14 cellular contexts compared by ENCODE assay signal in genomic region chr3:107242579-107242978, GRCh38.
DNase-seq lines count a peak whose midpoint lies in the region; ATAC-seq, FAIRE-seq and TF ChIP-seq lines count a peak whose summit lies in the region.
"Had no signal": no experiment of that assay in that cellular context is flagged by ENCODE, and none has a peak within 500 bp of the region (broad histone marks: within the 10 kb centered on the region; RNA-seq: fewer than 3 reads in every experiment).

No MANE protein-coding gene starts in this region.

- peak overlapping the region; percentile 53 for H3K4me3 Mint-ChIP-seq in CD4-positive, alpha-beta T cell
- H3K4me3 Mint-ChIP-seq in activated CD8-positive, alpha-beta memory T cell treated with anti-CD3 and anti-CD28 coated beads, Interleukin-2, amount 10 ng/mL, durations not matched to agents 7 days and 5 days: no peak overlapping the region
- no peak overlapping the region for H3K4me3 Mint-ChIP-seq in activated T-helper 2 cell treated with anti-CD3 and anti-CD28 coated beads, Interferon-gamma antibody, Interleukin-2, Interleukin-4, amounts not matched to agents 10 μg/mL and 5 μg/mL and 100 μg/mL, durations not matched to agents 14 hours and 24 hours and 36 hours (ENCODE audit: low read depth)

- no peaks in the 10 kb centered on the region for H3K9me3 ChIP-seq in CD4-positive, alpha-beta T cell (ENCODE audit: control insufficient read depth, low read length)
- H3K9me3 ChIP-seq in Loucy (ENCODE audit: insufficient read depth, low read depth, low read length) (no peaks in the 10 kb centered on the region), keratinocyte (ENCODE audit: control insufficient read depth, low read depth, low read length) (no peaks in the 10 kb centered on the region)

- FAIRE-seq in keratinocyte (lab: Jason Lieb, UNC) (peak; percentile 58), urothelium cell line (lab: Jason Lieb, UNC) (no peak)

- H3K27ac Mint-ChIP-seq in CD4-positive, alpha-beta T cell: no peak overlapping the region
- H3K27ac Mint-ChIP-seq in activated CD8-positive, alpha-beta memory T cell treated with anti-CD3 and anti-CD28 coated beads, Interleukin-2, amount 10 ng/mL, durations not matched to agents 7 days and 5 days: no peak overlapping the region
- no peak overlapping the region for H3K27ac Mint-ChIP-seq in activated T-helper 2 cell treated with anti-CD3 and anti-CD28 coated beads, Interferon-gamma antibody, Interleukin-2, Interleukin-4, amounts not matched to agents 10 μg/mL and 5 μg/mL and 100 μg/mL, durations not matched to agents 14 hours and 24 hours and 36 hours

- no peak overlapping the region for H3K9ac ChIP-seq in Loucy (ENCODE audit: low read depth, low read length, poor library complexity, severe bottlenecking)
- H3K9ac ChIP-seq in keratinocyte (ENCODE audit: control insufficient read depth, extremely low read depth, insufficient read depth, low read length): no peak overlapping the region

- DNase-seq in CD4-positive, alpha-beta T cell: no peak
- DNase-seq in SK-MEL-5 (ENCODE audit: low read depth, low spot score) (peak; percentile 68), keratinocyte (ENCODE audit: low read depth, low spot score) (no peak), caudate nucleus (lab: John Stamatoyannopoulos, UW) (no peak), urothelium cell line (ENCODE audit: low spot score) (no peak)
- no peak for DNase-seq in activated CD8-positive, alpha-beta memory T cell treated with anti-CD3 and anti-CD28 coated beads, Interleukin-2, amount 10 ng/mL, durations not matched to agents 7 days and 5 days
- no peak for DNase-seq in activated T-helper 2 cell treated with anti-CD3 and anti-CD28 coated beads, Interferon-gamma antibody, Interleukin-2, Interleukin-4, amounts not matched to agents 10 μg/mL and 5 μg/mL and 100 μg/mL, durations not matched to agents 14 hours and 24 hours and 36 hours (ENCODE audit: low spot score)
- DNase-seq: activated CD8-positive, alpha-beta memory T cell treated with anti-CD3 and anti-CD28 coated beads, Interleukin-2, amount 50 U/mL, for 4 hours; hippocampal formation; NCI-H69; stimulated activated CD4-positive, alpha-beta T cell treated with anti-CD3 and anti-CD28 coated beads, Interleukin-4, amount 100 ng/mL, for 1 hour; T-helper 2 cell had no signal

- ATAC-seq in CD4-positive, alpha-beta T cell (ENCODE audit: poor library complexity): no peak
- ATAC-seq in activated CD8-positive, alpha-beta memory T cell treated with anti-CD3 and anti-CD28 coated beads, Interleukin-2, amount 10 ng/mL, durations not matched to agents 7 days and 5 days: no peak

- H3K4me1 ChIP-seq in Loucy (ENCODE audit: insufficient read depth, low read length, poor library complexity, severe bottlenecking) (peaks cover 28% of the 10 kb centered on the region), keratinocyte (ENCODE audit: control insufficient read depth, extremely low read depth, insufficient read depth, low read length) (peaks cover 10% of the 10 kb centered on the region)

- H2AFZ ChIP-seq in Loucy (ENCODE audit: low read length): no peak overlapping the region
- H2AFZ ChIP-seq in keratinocyte (ENCODE audit: control insufficient read depth, low read length): no peak overlapping the region

- H3K9me3 Mint-ChIP-seq in CD4-positive, alpha-beta T cell: no peaks in the 10 kb centered on the region
- no peaks in the 10 kb centered on the region for H3K9me3 Mint-ChIP-seq in activated CD8-positive, alpha-beta memory T cell treated with anti-CD3 and anti-CD28 coated beads, Interleukin-2, amount 10 ng/mL, durations not matched to agents 7 days and 5 days (ENCODE audit: low read depth)
- H3K9me3 Mint-ChIP-seq in activated T-helper 2 cell treated with anti-CD3 and anti-CD28 coated beads, Interferon-gamma antibody, Interleukin-2, Interleukin-4, amounts not matched to agents 10 μg/mL and 5 μg/mL and 100 μg/mL, durations not matched to agents 14 hours and 24 hours and 36 hours: no peaks in the 10 kb centered on the region

- intact Hi-C loops in CD4-positive, alpha-beta T cell (cut with DNase I, micrococcal nuclease): loop anchor here in 1 of 2 experiments (5.0 kb wide), 1 partner anchor 290 kb away; no protein-coding TSS in a partner anchor
- intact Hi-C loops in activated T-helper 2 cell treated with anti-CD3 and anti-CD28 coated beads, Interferon-gamma antibody, Interleukin-2, Interleukin-4, amounts not matched to agents 10 μg/mL and 5 μg/mL and 100 μg/mL, durations not matched to agents 14 hours and 24 hours and 36 hours (cut with micrococcal nuclease): no loop called here

- H3K4me3 ChIP-seq in Loucy (ENCODE audit: low read length, poor library complexity, severe bottlenecking) (no peak overlapping the region), keratinocyte (ENCODE audit: control insufficient read depth in 2 of 3, extremely low read depth in 1 of 3, insufficient read depth in 2 of 3, low read depth in 1 of 3, low read length in 3 of 3) (peak overlapping the region in 2 of 3 experiments; percentile 80 to 88)

- no peaks in the 10 kb centered on the region for H3K36me3 Mint-ChIP-seq in CD4-positive, alpha-beta T cell (ENCODE audit: low read depth)
- peaks cover 4% of the 10 kb centered on the region for H3K36me3 Mint-ChIP-seq in activated CD8-positive, alpha-beta memory T cell treated with anti-CD3 and anti-CD28 coated beads, Interleukin-2, amount 10 ng/mL, durations not matched to agents 7 days and 5 days
- H3K36me3 Mint-ChIP-seq in activated T-helper 2 cell treated with anti-CD3 and anti-CD28 coated beads, Interferon-gamma antibody, Interleukin-2, Interleukin-4, amounts not matched to agents 10 μg/mL and 5 μg/mL and 100 μg/mL, durations not matched to agents 14 hours and 24 hours and 36 hours (ENCODE audit: low read depth): no peaks in the 10 kb centered on the region

- no peak for TF ChIP-seq CTCF in CD4-positive, alpha-beta T cell (IDR thresholded peaks at IDR 0.05)
- TF ChIP-seq CTCF in Loucy (conservative IDR thresholded peaks at IDR 0.05; ENCODE audit: low read length) (no peak), keratinocyte (optimal IDR thresholded peaks at IDR 0.05 in 1 of 3, IDR thresholded peaks at IDR 0.05 in 1 of 3, conservative IDR thresholded peaks at IDR 0.05 in 1 of 3; ENCODE audit: extremely low read depth in 1 of 3, insufficient read depth in 2 of 3, low read length in 3 of 3) (no peak)

- in situ Hi-C loops in SK-MEL-5 (cut with HindIII; ENCODE audit: low pct_unique_long_range_greater_than_20kb, low sequenced_read_pairs): no loop called here

- dilution Hi-C loops in keratinocyte (cut with MboI; ENCODE audit: extremely low pct_ligation_motif_present, low sequenced_read_pairs): no loop called here

- CTCF ChIA-PET in CD4-positive, alpha-beta T cell (lab: Charles Lee): no interaction called here
- CTCF ChIA-PET in activated CD8-positive, alpha-beta memory T cell treated with anti-CD3 and anti-CD28 coated beads, Interleukin-2, amount 10 ng/mL, durations not matched to agents 7 days and 5 days (lab: Charles Lee): no interaction called here

- H3K4me2 ChIP-seq in Loucy (ENCODE audit: low read depth, low read length, poor library complexity, severe bottlenecking) (peak overlapping the region; percentile 98), keratinocyte (ENCODE audit: control insufficient read depth, extremely low read depth, insufficient read depth, low read depth, low read length) (peak overlapping the region; percentile 79)

- H3K4me1 Mint-ChIP-seq in CD4-positive, alpha-beta T cell (ENCODE audit: low read depth): peaks cover 13% of the 10 kb centered on the region
- H3K4me1 Mint-ChIP-seq in activated CD8-positive, alpha-beta memory T cell treated with anti-CD3 and anti-CD28 coated beads, Interleukin-2, amount 10 ng/mL, durations not matched to agents 7 days and 5 days: peaks cover 19% of the 10 kb centered on the region
- H3K4me1 Mint-ChIP-seq in activated T-helper 2 cell treated with anti-CD3 and anti-CD28 coated beads, Interferon-gamma antibody, Interleukin-2, Interleukin-4, amounts not matched to agents 10 μg/mL and 5 μg/mL and 100 μg/mL, durations not matched to agents 14 hours and 24 hours and 36 hours (ENCODE audit: low read depth): peaks cover 11% of the 10 kb centered on the region

- peaks cover 7% of the 10 kb centered on the region for H3K27me3 Mint-ChIP-seq in CD4-positive, alpha-beta T cell
- H3K27me3 Mint-ChIP-seq in activated CD8-positive, alpha-beta memory T cell treated with anti-CD3 and anti-CD28 coated beads, Interleukin-2, amount 10 ng/mL, durations not matched to agents 7 days and 5 days: peaks cover 3% of the 10 kb centered on the region
- H3K27me3 Mint-ChIP-seq in activated T-helper 2 cell treated with anti-CD3 and anti-CD28 coated beads, Interferon-gamma antibody, Interleukin-2, Interleukin-4, amounts not matched to agents 10 μg/mL and 5 μg/mL and 100 μg/mL, durations not matched to agents 14 hours and 24 hours and 36 hours (ENCODE audit: low read depth): peaks cover 4% of the 10 kb centered on the region

- H3K9me1 ChIP-seq in keratinocyte (ENCODE audit: control insufficient read depth, extremely low read depth, insufficient read depth, low read length): no peaks in the 10 kb centered on the region

- H3K36me3 ChIP-seq in Loucy (ENCODE audit: insufficient read depth, low read length) (no peaks in the 10 kb centered on the region), keratinocyte (ENCODE audit: control insufficient read depth in 2 of 2, extremely low read depth in 1 of 2, insufficient read depth in 2 of 2, low read length in 2 of 2) (peaks cover 6 to 8% of the 10 kb centered on the region in 2 experiments)

- H3K9me2 ChIP-seq in Loucy (replicated peaks; ENCODE audit: low read depth, low read length): no peaks in the 10 kb centered on the region

- H3K27ac ChIP-seq in CD4-positive, alpha-beta T cell (ENCODE audit: low read depth, low read length): no peak overlapping the region
- H3K27ac ChIP-seq in keratinocyte (ENCODE audit: control insufficient read depth, insufficient read depth, low read length) (no peak overlapping the region), caudate nucleus (ENCODE audit: low read depth, low read length) (no peak overlapping the region)
- H3K27ac ChIP-seq: C4-2B had no signal

- H4K20me1 ChIP-seq in Loucy (ENCODE audit: insufficient read depth, low read length, poor library complexity, severe bottlenecking) (no peaks in the 10 kb centered on the region), keratinocyte (ENCODE audit: control insufficient read depth, extremely low read depth, insufficient read depth, low read length) (no peaks in the 10 kb centered on the region)

- no peaks in the 10 kb centered on the region for H3K27me3 ChIP-seq in CD4-positive, alpha-beta T cell (ENCODE audit: control insufficient read depth, insufficient read depth, low read length)
- no peaks in the 10 kb centered on the region for H3K27me3 ChIP-seq in Loucy (ENCODE audit: insufficient read depth, low read length, poor library complexity, severe bottlenecking)
- H3K27me3 ChIP-seq in keratinocyte (ENCODE audit: control insufficient read depth, extremely low read depth, insufficient read depth, low read length): no peaks in the 10 kb centered on the region

- POLR2A ChIA-PET in CD4-positive, alpha-beta T cell (lab: Charles Lee): no interaction called here

- no peaks in the 10 kb centered on the region for H3F3A ChIP-seq in Loucy (ENCODE audit: low read depth)

- peaks cover 6% of the 10 kb centered on the region; the same call in 1 of the 2 replicates for H3K79me2 ChIP-seq in Loucy (ENCODE audit: insufficient read depth, low read length)
- peaks cover 39% of the 10 kb centered on the region for H3K79me2 ChIP-seq in keratinocyte (ENCODE audit: control insufficient read depth, insufficient read depth, low read length)
